9 cellular contexts compared by ENCODE assay signal in the genomic region with DNA sequence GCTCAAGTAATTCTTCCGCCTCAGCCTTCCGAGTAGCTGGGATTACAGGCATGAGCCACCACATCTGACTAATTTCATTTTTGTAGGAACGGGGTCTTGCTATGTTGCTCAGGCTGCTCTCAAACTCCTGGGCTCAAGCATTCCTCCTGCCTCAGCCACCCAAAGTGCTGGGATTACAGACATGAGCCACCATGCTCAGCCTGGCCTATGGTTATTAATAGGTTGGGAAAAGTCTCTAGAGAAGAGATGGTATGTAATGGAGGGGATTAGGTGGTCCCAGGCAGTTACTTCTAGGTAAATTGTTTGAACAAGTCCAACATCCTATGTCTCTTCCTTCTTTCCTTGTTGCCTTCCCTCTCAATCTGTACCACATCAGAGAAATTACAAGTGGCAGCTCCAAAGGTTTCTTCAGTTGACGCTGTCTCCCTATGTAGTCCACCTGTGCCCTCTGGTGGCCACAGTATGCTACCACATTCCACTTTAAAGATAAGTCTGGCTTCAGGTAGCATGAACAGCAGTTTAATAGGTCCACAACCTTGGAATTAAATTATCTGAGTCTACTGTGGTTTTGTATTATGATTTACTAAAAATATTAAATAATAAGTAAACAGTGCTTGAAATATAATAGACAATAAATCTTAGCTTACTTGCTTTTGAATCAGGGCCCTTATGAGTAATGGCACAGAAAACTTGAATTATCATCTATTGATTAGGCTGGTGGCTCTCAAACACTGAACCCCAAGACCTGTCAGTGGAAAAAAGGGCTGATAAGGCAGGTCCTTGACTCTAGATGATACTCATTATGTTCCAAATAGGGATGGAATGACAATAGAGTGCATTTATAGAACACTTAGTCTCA. TPM values are rescaled to one million over a fixed set of nuclear protein-coding genes. Genes with fewer than 3 reads are reported as not detected.
DNase-seq lines count a peak whose midpoint lies in the region; ATAC-seq and TF ChIP-seq lines count a peak whose summit lies in the region.
"Had no signal": no experiment of that assay in that cellular context is flagged by ENCODE, and none has a peak within 500 bp of the region (broad histone marks: within the 10 kb centered on the region; RNA-seq: fewer than 3 reads in every experiment).

No MANE protein-coding gene starts in this region.

- 67 to 69% (median 68%) methylated on average over 4 of the region's 4 CpGs for WGBS in ovary, 3 donors

- peak; percentile 80 for DNase-seq in Calu3
- DNase-seq in MM.1S, result peak; percentile 68
- DNase-seq in SIG-M5 (lab: John Stamatoyannopoulos, UW), result peak; percentile 23
- peak; percentile 33 for DNase-seq in activated effector memory CD4-positive, alpha-beta T cell treated with Interleukin-2 at 50 U/mL for 16 hours
- DNase-seq in foreskin melanocyte, result peak; percentile 45
- peak; percentile 58 to 78 (median 70) for DNase-seq in ovary
- peak; percentile 76 for DNase-seq in ureter (ENCODE audit: low spot score)

- H3K4me3 ChIP-seq in MM.1S (ENCODE audit: low read length), result no peak overlapping the region
- no peak overlapping the region for H3K4me3 ChIP-seq in ovary

- H2AFZ ChIP-seq in MM.1S (ENCODE audit: low read length), result no peak overlapping the region

- H3K9ac ChIP-seq in MM.1S (ENCODE audit: low read length), result no peak overlapping the region

- H3K4me2 ChIP-seq in MM.1S (ENCODE audit: low read depth, low read length), result no peak overlapping the region

- H3K36me3 ChIP-seq in MM.1S (replicated peaks; ENCODE audit: insufficient read depth, low read length), result no peaks in the 10 kb centered on the region
- no peaks in the 10 kb centered on the region for H3K36me3 ChIP-seq in ovary

- no peaks in the 10 kb centered on the region for H3K9me2 ChIP-seq in MM.1S (replicated peaks; ENCODE audit: insufficient read depth, low read length)

- ATAC-seq in GM21619 (IDR thresholded peaks at IDR 0.05; ENCODE audit: unreplicated experiment), result peak; percentile 70

- intact Hi-C loops in Calu3 (cut with micrococcal nuclease; ENCODE audit: unreplicated experiment) (loop anchor here (1.0 kb wide), 3 partner anchors 137 to 354 kb away; no protein-coding TSS in a partner anchor), ovary (cut with DNase I) (loop anchor here (5.0 to 10.0 kb wide), 6 partner anchors 138 to 358 kb away; no protein-coding TSS in a partner anchor)

- no peaks in the 10 kb centered on the region for H3K79me2 ChIP-seq in MM.1S (ENCODE audit: low read length)

- CTCF ChIA-PET in Calu3 (lab: Charles Lee), result interaction anchor here (0.5 to 2.2 kb wide), 12 partner anchors 10 to 358 kb away, joined by 3 to 39 read pairs (median 7); partner anchors contain the start of genes HMGXB3, SLC26A2 and TIGD6

- no peaks in the 10 kb centered on the region for H3K27me3 Mint-ChIP-seq in Calu3 (ENCODE audit: unreplicated experiment)

- H3K36me3 Mint-ChIP-seq in Calu3 (ENCODE audit: insufficient read depth, unreplicated experiment), result peaks cover 2% of the 10 kb centered on the region

- H3K27ac ChIP-seq in MM.1S (ENCODE audit: low read length) (no peak overlapping the region), ovary (no peak overlapping the region)

- H3K27me3 ChIP-seq in MM.1S (replicated peaks; ENCODE audit: insufficient read depth, low read length) (no peaks in the 10 kb centered on the region), ovary (no peaks in the 10 kb centered on the region)

- H3K4me1 Mint-ChIP-seq in Calu3 (ENCODE audit: low read depth, unreplicated experiment), result peaks cover 13% of the 10 kb centered on the region

- H4K20me1 ChIP-seq in MM.1S (ENCODE audit: insufficient read depth, low read length), result no peaks in the 10 kb centered on the region

- BruUV-seq in Calu3 (replicated peaks; lab: Mats Ljungman, UMichigan), result no TSS peak

- TF ChIP-seq EP300 in ovary (IDR thresholded peaks at IDR 0.05), result no peak

- H3K27ac Mint-ChIP-seq in Calu3 (ENCODE audit: unreplicated experiment), result peak overlapping the region; percentile 27

- H3K4me1 ChIP-seq in MM.1S (ENCODE audit: low read length) (no peaks in the 10 kb centered on the region), ovary (ENCODE audit: insufficient read depth) (no peaks in the 10 kb centered on the region)

- TF ChIP-seq POLR2A in ovary (IDR thresholded peaks at IDR 0.05), result no peak

- H3F3A ChIP-seq in MM.1S (ENCODE audit: insufficient read depth, low read length), result no peaks in the 10 kb centered on the region

- peak; percentile 89 for TF ChIP-seq CTCF in Calu3 (IDR thresholded peaks at IDR 0.05; ENCODE audit: unreplicated experiment)
- TF ChIP-seq CTCF in MM.1S (IDR thresholded peaks at IDR 0.05; ENCODE audit: low read length), result peak; percentile 86
- peak; percentile 61 to 84 (median 82) for TF ChIP-seq CTCF in ovary (IDR thresholded peaks at IDR 0.05)

- no peaks in the 10 kb centered on the region for H3K9me3 Mint-ChIP-seq in Calu3 (ENCODE audit: low read depth, unreplicated experiment)

- H3K4me3 Mint-ChIP-seq in Calu3 (ENCODE audit: low read depth, unreplicated experiment), result no peak overlapping the region

- no peaks in the 10 kb centered on the region for H3K9me3 ChIP-seq in MM.1S (replicated peaks; ENCODE audit: insufficient read depth, low read length)
- H3K9me3 ChIP-seq in ovary, result no peaks in the 10 kb centered on the region

RNA-seq across cellular contexts. Expression of gene TIGD6, which starts 9.7 kb away (rescaled TPM):
- total RNA-seq in Calu3 (2022) (5.0 and 5.2 TPM in 2 replicates), ovary (1 to 10 TPM; 2.0 to 6.1 (median 5.5) TPM), ureter (7.0 TPM)
- polyA plus RNA-seq in ovary, result 1 to 10 TPM; 4.2 to 7.6 TPM

RNA-seq across cellular contexts. Expression of gene HMGXB3, which starts 9.8 kb away (rescaled TPM):
- total RNA-seq in Calu3 (2022) (55.9 and 58.2 TPM in 2 replicates), ovary (10 to 100 TPM; 24.3 to 32.1 (median 28.1) TPM), ureter (51.0 TPM)
- 10 to 100 TPM; 14.1 to 30.4 TPM for polyA plus RNA-seq in ovary

RNA-seq across cellular contexts. Expression of gene SLC26A2, which starts 30.2 kb away (rescaled TPM):
- total RNA-seq in Calu3 (2022) (17.3 and 34.6 TPM in 2 replicates), ovary (10 to 100 TPM; 11.0 to 19.0 (median 16.9) TPM), ureter (20.9 TPM)
- polyA plus RNA-seq in ovary, result 10 to 100 TPM in 1 of 2 donors, 1 to 10 TPM in 1; 4.4 to 13.3 TPM

RNA-seq across cellular contexts. Expression of gene PDE6A, which starts 46.2 kb away (rescaled TPM):
- total RNA-seq in Calu3 (2022) (not detected in 2 replicates), ovary (under 1 TPM; 0.05 to 0.46 (median 0.13) TPM), ureter (not detected)
- polyA plus RNA-seq in ovary, result under 1 TPM; 0.25 to 0.68 TPM
- total RNA-seq: activated CD8-positive, alpha-beta memory T cell treated with anti-CD3 and anti-CD28 coated beads for 36 hours had no signal

Comparison
In these comparisons a context has a peak if more than half of its experiments do, and no peak if none do; other contexts are left out.
1. DNase-seq: peak in every context shown above with its lines; median percentile 80 in Calu3; 76 in ureter; 70 in ovary; 68 in MM.1S; 45 in foreskin melanocyte; 33 in activated effector memory CD4-positive, alpha-beta T cell treated with Interleukin-2 at 50 U/mL for 16 hours; 23 in SIG-M5.